ENCODE assay signal across 1 cellular context in the genomic region with DNA sequence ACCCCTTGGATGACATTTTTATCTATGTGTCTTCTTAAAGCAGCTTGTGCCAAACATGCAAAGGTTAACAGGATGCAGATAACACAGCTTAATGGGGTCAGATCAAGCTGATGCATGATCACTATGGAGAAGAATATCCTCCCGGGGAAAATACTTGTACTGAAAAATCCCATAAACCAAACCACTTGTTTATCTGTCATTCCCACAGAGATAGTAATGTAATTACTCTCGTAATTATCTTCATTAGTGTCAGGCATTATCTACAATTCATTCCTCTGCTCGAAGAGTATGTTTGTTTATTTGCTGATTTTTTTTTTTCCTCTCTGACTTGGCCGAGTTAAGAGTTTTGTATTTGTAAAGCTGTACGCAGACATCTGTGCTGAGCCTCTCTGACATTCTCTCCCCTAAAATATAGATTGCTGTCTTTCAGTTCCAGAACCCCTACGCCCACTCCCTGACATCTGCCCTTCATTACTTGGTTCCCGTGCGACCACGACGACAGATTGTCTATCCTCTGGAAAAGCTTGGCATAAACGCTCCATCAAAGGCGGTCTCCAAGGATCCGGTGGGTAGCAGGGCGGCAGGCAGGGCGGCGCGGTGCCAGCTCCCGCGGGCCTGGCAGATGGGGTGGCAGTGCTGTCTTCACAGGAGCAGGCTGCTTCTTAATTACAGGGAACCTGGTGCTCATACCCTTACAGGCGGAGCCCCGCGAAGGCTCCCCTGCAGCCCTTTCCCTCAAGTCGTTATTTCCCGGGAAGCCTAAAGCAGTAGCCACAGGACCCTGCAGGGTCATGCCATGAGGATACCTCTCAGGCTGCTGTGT.
TF ChIP-seq lines count a peak whose summit lies in the region.

No MANE protein-coding gene starts in this region.

TF ChIP-seq in HEK293, 187 proteins besides CTCF, POLR2A, EP300 and RAD21 (continued from another document):
- TF ChIP-seq, protein P1, sequence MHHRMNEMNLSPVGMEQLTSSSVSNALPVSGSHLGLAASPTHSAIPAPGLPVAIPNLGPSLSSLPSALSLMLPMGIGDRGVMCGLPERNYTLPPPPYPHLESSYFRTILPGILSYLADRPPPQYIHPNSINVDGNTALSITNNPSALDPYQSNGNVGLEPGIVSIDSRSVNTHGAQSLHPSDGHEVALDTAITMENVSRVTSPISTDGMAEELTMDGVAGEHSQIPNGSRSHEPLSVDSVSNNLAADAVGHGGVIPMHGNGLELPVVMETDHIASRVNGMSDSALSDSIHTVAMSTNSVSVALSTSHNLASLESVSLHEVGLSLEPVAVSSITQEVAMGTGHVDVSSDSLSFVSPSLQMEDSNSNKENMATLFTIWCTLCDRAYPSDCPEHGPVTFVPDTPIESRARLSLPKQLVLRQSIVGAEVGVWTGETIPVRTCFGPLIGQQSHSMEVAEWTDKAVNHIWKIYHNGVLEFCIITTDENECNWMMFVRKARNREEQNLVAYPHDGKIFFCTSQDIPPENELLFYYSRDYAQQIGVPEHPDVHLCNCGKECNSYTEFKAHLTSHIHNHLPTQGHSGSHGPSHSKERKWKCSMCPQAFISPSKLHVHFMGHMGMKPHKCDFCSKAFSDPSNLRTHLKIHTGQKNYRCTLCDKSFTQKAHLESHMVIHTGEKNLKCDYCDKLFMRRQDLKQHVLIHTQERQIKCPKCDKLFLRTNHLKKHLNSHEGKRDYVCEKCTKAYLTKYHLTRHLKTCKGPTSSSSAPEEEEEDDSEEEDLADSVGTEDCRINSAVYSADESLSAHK (tag by site-specific recombination; IDR thresholded peaks at IDR 0.05) = peak; percentile 72; the same call in 1 of the 2 replicates
- TF ChIP-seq WT1 (tag by site-specific recombination; IDR thresholded peaks at IDR 0.05) = peak; percentile 80
- TF ChIP-seq ZNF302 (tag by site-specific recombination; IDR thresholded peaks at IDR 0.05; ENCODE audit: low read depth) = no peak
- TF ChIP-seq, protein P2, sequence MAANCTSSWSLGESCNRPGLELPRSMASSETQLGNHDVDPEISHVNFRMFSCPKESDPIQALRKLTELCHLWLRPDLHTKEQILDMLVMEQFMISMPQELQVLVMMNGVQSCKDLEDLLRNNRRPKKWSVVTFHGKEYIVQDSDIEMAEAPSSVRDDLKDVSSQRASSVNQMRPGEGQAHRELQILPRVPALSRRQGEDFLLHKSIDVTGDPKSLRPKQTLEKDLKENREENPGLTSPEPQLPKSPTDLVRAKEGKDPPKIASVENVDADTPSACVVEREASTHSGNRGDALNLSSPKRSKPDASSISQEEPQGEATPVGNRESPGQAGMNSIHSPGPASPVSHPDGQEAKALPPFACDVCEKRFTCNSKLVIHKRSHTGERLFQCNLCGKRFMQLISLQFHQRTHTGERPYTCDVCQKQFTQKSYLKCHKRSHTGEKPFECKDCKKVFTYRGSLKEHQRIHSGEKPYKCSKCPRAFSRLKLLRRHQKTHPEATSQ (tag by site-specific recombination; IDR thresholded peaks at IDR 0.05) = no peak
- peak; percentile 44; the same call in 1 of the 2 replicates for TF ChIP-seq ZFHX2 (tag by site-specific recombination; conservative IDR thresholded peaks at IDR 0.05)
- peak; percentile 88 for TF ChIP-seq ZXDB (tag by site-specific recombination; IDR thresholded peaks at IDR 0.05)
- peak; percentile 20; the same call in 1 of the 2 replicates for TF ChIP-seq GLIS1 (tag by site-specific recombination; IDR thresholded peaks at IDR 0.05)
- TF ChIP-seq ZNF571 (tag by site-specific recombination; IDR thresholded peaks at IDR 0.05) = no peak
- no peak for TF ChIP-seq ZNF416 (tag by site-specific recombination; IDR thresholded peaks at IDR 0.05)
- TF ChIP-seq ZNF837 (tag by site-specific recombination; IDR thresholded peaks at IDR 0.05) = no peak
- TF ChIP-seq ZNF521 (tag by site-specific recombination; IDR thresholded peaks at IDR 0.05) = no peak
- TF ChIP-seq, protein P3, sequence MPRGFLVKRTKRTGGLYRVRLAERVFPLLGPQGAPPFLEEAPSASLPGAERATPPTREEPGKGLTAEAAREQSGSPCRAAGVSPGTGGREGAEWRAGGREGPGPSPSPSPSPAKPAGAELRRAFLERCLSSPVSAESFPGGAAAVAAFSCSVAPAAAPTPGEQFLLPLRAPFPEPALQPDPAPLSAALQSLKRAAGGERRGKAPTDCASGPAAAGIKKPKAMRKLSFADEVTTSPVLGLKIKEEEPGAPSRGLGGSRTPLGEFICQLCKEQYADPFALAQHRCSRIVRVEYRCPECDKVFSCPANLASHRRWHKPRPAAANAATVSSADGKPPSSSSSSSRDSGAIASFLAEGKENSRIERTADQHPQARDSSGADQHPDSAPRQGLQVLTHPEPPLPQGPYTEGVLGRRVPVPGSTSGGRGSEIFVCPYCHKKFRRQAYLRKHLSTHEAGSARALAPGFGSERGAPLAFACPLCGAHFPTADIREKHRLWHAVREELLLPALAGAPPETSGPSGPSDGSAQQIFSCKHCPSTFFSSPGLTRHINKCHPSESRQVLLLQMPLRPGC (tag by site-specific recombination; IDR thresholded peaks at IDR 0.05) = peak; percentile 82
- peak; percentile 34; the same call in 1 of the 2 replicates for TF ChIP-seq BCL11A (tag by site-specific recombination; IDR thresholded peaks at IDR 0.05; ENCODE audit: low read depth)
- TF ChIP-seq OSR2 (tag by site-specific recombination; IDR thresholded peaks at IDR 0.05) = peak; percentile 72; the same call in 1 of the 2 replicates
- TF ChIP-seq, protein P4, sequence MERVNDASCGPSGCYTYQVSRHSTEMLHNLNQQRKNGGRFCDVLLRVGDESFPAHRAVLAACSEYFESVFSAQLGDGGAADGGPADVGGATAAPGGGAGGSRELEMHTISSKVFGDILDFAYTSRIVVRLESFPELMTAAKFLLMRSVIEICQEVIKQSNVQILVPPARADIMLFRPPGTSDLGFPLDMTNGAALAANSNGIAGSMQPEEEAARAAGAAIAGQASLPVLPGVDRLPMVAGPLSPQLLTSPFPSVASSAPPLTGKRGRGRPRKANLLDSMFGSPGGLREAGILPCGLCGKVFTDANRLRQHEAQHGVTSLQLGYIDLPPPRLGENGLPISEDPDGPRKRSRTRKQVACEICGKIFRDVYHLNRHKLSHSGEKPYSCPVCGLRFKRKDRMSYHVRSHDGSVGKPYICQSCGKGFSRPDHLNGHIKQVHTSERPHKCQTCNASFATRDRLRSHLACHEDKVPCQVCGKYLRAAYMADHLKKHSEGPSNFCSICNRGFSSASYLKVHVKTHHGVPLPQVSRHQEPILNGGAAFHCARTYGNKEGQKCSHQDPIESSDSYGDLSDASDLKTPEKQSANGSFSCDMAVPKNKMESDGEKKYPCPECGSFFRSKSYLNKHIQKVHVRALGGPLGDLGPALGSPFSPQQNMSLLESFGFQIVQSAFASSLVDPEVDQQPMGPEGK (tag by site-specific recombination; IDR thresholded peaks at IDR 0.05) = no peak
TF ChIP-seq in HEK293: peak in this region for 39.
